8 cellular contexts compared by ENCODE assay signal in the genomic region with DNA sequence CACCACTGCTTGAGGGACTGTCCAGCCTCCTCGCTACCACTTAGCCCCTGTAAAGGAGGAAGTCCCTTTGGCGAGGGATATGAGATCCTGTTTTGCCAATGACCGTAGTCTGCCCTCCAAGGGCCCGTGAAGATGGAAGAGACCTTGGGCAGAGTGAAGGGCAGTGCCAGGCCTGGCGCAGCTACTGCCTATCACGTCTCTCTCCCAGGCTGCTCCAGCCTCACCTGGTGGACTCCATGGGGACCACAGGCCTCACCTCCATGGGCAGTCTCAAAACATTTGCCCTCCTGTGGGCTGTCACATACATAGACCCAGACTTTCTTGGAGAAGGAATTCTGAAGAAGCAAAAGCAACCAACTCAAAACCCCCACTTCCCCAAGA. TPM values are rescaled to one million over a fixed set of nuclear protein-coding genes. Genes with fewer than 3 reads are reported as not detected.
DNase-seq lines count a peak whose midpoint lies in the region; ATAC-seq and TF ChIP-seq lines count a peak whose summit lies in the region.
"Not testable (repeated sequence)": the region's sequence is repeated elsewhere in the genome, so short reads cannot be mapped to it uniquely, and the experiment has no call there.

No MANE protein-coding gene starts in this region.

- peak overlapping the region; percentile 39 for H3K9ac ChIP-seq in ES-I3 (ENCODE audit: low read depth, low read length)

- H3K4me3 ChIP-seq in heart right ventricle, result peak overlapping the region in 9 of 10 donors; percentile 41 to 69 (median 52)
- peak overlapping the region; percentile 20 for H3K4me3 ChIP-seq in suprapubic skin

- not testable (repeated sequence) for H3K36me3 Mint-ChIP-seq in activated naive CD8-positive, alpha-beta T cell treated with anti-CD3 and anti-CD28 coated beads, Interleukin-2, amount 50 U/mL, for 24 hours (ENCODE audit: low read depth); neural crest cell (ENCODE audit: low read depth)

- intact Hi-C loops in heart right ventricle (cut with DNase I), result loop anchor here in 4 of 10 donors (5.0 to 10.0 kb wide), 4 partner anchors 49 to 117 kb away; partner anchors contain the start of gene PCK2 (in 1 of the 4)

- H3K9me3 ChIP-seq in ES-I3 (ENCODE audit: control insufficient read depth, insufficient read depth, low read length); heart right ventricle; suprapubic skin: not testable (repeated sequence)

- H3K9me3 Mint-ChIP-seq in activated naive CD8-positive, alpha-beta T cell treated with anti-CD3 and anti-CD28 coated beads, Interleukin-2, amount 50 U/mL, for 24 hours; neural crest cell: not testable (repeated sequence)

- not testable (repeated sequence) for H3K27me3 ChIP-seq in heart right ventricle, suprapubic skin

- not testable (repeated sequence) for DNase-seq in RWPE1 (ENCODE audit: low spot score); activated naive CD8-positive, alpha-beta T cell treated with anti-CD3 and anti-CD28 coated beads, Interleukin-2, amount 50 U/mL, for 24 hours; heart right ventricle; neural crest cell (ENCODE audit: low read depth, low spot score); suprapubic skin (ENCODE audit: low spot score in 2 of 2)

- not testable (repeated sequence) for H3K27me3 Mint-ChIP-seq in activated naive CD8-positive, alpha-beta T cell treated with anti-CD3 and anti-CD28 coated beads, Interleukin-2, amount 50 U/mL, for 24 hours; neural crest cell (ENCODE audit: low read depth)

- not testable (repeated sequence) for H3K36me3 ChIP-seq in ES-I3 (ENCODE audit: insufficient read depth, low read length); heart right ventricle; suprapubic skin

- TF ChIP-seq CTCF in RWPE1 (conservative IDR thresholded peaks at IDR 0.05; ENCODE audit: low read depth); heart right ventricle (IDR thresholded peaks at IDR 0.05); neural crest cell (conservative IDR thresholded peaks at IDR 0.05); suprapubic skin (IDR thresholded peaks at IDR 0.05): not testable (repeated sequence)

- H3K27ac Mint-ChIP-seq in activated naive CD8-positive, alpha-beta T cell treated with anti-CD3 and anti-CD28 coated beads, Interleukin-2, amount 50 U/mL, for 24 hours; neural crest cell (ENCODE audit: unreplicated experiment): not testable (repeated sequence)

- H3K27ac ChIP-seq in RWPE1 (peak overlapping the region; percentile 99), heart right ventricle (peak overlapping the region in 9 of 10 donors; percentile 47 to 84 (median 80)), suprapubic skin (peak overlapping the region; percentile 45)

- not testable (repeated sequence) for TF ChIP-seq POLR2A in suprapubic skin (IDR thresholded peaks at IDR 0.05)

- ATAC-seq in GM21619 (IDR thresholded peaks at IDR 0.05; ENCODE audit: unreplicated experiment) (peak; percentile 7), HG03175 (IDR thresholded peaks at IDR 0.05; ENCODE audit: unreplicated experiment) (peak; percentile 21), heart right ventricle (peak in 6 of 8 donors; percentile 4 to 42 (median 12))
- peak; percentile 15 for ATAC-seq in activated naive CD8-positive, alpha-beta T cell treated with anti-CD3 and anti-CD28 coated beads, Interleukin-2, amount 50 U/mL, for 24 hours

- not testable (repeated sequence) for H3K4me1 ChIP-seq in ES-I3 (ENCODE audit: insufficient read depth, low read length)
- peaks cover 0 to 43% (median 13%) of the 10 kb centered on the region in 9 donors for H3K4me1 ChIP-seq in heart right ventricle
- H3K4me1 ChIP-seq in suprapubic skin, result peaks cover 42% of the 10 kb centered on the region

- not testable (repeated sequence) for TF ChIP-seq EP300 in suprapubic skin (IDR thresholded peaks at IDR 0.05)

- CTCF ChIA-PET in RWPE1 (lab: Yijun Ruan, JAX), result not testable (repeated sequence)

- POLR2A ChIA-PET in RWPE1 (lab: Yijun Ruan, JAX; ENCODE audit: low non-redundant PET), result interaction anchor here (0.8 kb wide), 1 partner anchor 93 kb away, joined by 3 read pairs; no protein-coding TSS in a partner anchor

- 72 to 77% methylated on average over 6 of the region's 6 CpGs for WGBS in heart right ventricle, 2 donors
- 70% methylated on average over 5 of the region's 6 CpGs for WGBS in suprapubic skin

- peak overlapping the region; percentile 50 for H3K4me3 Mint-ChIP-seq in activated naive CD8-positive, alpha-beta T cell treated with anti-CD3 and anti-CD28 coated beads, Interleukin-2, amount 50 U/mL, for 24 hours
- peak overlapping the region; percentile 16 for H3K4me3 Mint-ChIP-seq in neural crest cell

- peaks cover 22% of the 10 kb centered on the region for H3K4me1 Mint-ChIP-seq in activated naive CD8-positive, alpha-beta T cell treated with anti-CD3 and anti-CD28 coated beads, Interleukin-2, amount 50 U/mL, for 24 hours
- peaks cover 16% of the 10 kb centered on the region for H3K4me1 Mint-ChIP-seq in neural crest cell

RNA-seq across cellular contexts. Expression of gene DHRS4L2, which starts 0.5 kb away (rescaled TPM):
- total RNA-seq in heart right ventricle, result 10 to 100 TPM; 22.9 to 38.0 (median 30.7) TPM
- polyA plus RNA-seq in heart right ventricle, result 10 to 100 TPM; 25.5 to 52.4 TPM
- 15.1 and 17.1 TPM in 2 replicates for total RNA-seq in neural crest cell
- total RNA-seq in suprapubic skin, result 10 to 100 TPM; 17.5 to 27.9 (median 21.0) TPM

RNA-seq across cellular contexts. Expression of gene DHRS4, which starts 34.6 kb away (rescaled TPM):
- total RNA-seq in heart right ventricle (10 to 100 TPM; 24.9 to 37.5 (median 30.7) TPM), neural crest cell (17.4 and 19.7 TPM in 2 replicates), suprapubic skin (10 to 100 TPM; 24.0 to 35.8 (median 30.5) TPM)
- polyA plus RNA-seq in heart right ventricle, result 10 to 100 TPM; 31.1 to 66.7 TPM

Comparison
In these comparisons a context has a peak if more than half of its experiments do, and no peak if none do; other contexts are left out.
1. H3K27ac ChIP-seq: peak in every context shown above with its lines; median percentile 99 in RWPE1; 80 in heart right ventricle; 45 in suprapubic skin.